In the genomic region with DNA sequence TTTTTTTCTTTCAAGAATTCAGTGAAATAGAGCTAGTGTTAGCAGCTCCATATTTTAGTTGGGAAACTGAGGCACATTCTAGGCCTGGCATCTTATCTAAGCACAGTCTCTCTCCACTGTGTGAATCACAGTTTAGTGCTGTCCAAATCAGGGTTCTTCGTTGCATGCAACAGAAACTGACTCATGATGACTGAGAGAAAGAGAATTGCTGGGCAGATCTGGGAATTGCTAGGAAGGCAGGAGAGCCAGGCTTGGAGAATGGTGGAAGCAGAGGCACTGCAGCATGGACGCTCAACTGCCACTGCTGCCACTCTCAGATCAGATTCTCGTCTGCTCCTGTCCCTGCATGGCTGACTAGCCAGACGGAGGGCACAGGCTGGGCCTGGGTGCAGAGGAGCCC, we compare ENCODE assay signal across 17 cellular contexts. TPM values are rescaled to one million over a fixed set of nuclear protein-coding genes. Genes with fewer than 3 reads are reported as not detected.
A peak's percentile ranks its signal among the peaks of the same experiment; 100 is the strongest.
DNase-seq lines count a peak whose midpoint lies in the region; ATAC-seq, FAIRE-seq and TF ChIP-seq lines count a peak whose summit lies in the region.
"Had no signal": no experiment of that assay in that cellular context is flagged by ENCODE, and none has a peak within 500 bp of the region (broad histone marks: within the 10 kb centered on the region; RNA-seq: fewer than 3 reads in every experiment).

No MANE protein-coding gene starts in this region.

- H2BK20ac ChIP-seq in H1 (ENCODE audit: low read length) = no peak overlapping the region

- H3K23ac ChIP-seq in H1 (ENCODE audit: insufficient read length) (no peak overlapping the region), mesenchymal stem cell (ENCODE audit: low read length in 2 of 2) (no peak overlapping the region)

- H3K18ac ChIP-seq in H1 (ENCODE audit: extremely low read depth, low read length) (no peak overlapping the region), mesenchymal stem cell (ENCODE audit: low read depth in 1 of 2, low read length in 2 of 2) (no peak overlapping the region)

- CTCF ChIA-PET in H1 (lab: Charles Lee; ENCODE audit: partially characterized antibody) = interaction anchor here (1.1 kb wide), 1 partner anchor 76 kb away, joined by 3 read pairs; no protein-coding TSS in a partner anchor

- FAIRE-seq in RCC 7860 (lab: Jason Lieb, UNC) (peak; percentile 58), H1 (lab: Jason Lieb, UNC) (no peak)

- H3K4ac ChIP-seq in H1 (replicated peaks; ENCODE audit: insufficient read length, low read depth, low read length) = no peak overlapping the region
- H3K4ac ChIP-seq in mesenchymal stem cell (ENCODE audit: low read depth in 1 of 2, low read length in 2 of 2) = no peak overlapping the region

- TF ChIP-seq POLR2A in H1 (IDR thresholded peaks at IDR 0.05; ENCODE audit: control extremely low read depth in 1 of 2, low read depth in 2 of 2, low read length in 2 of 2) (no peak), GM18505 (IDR thresholded peaks at IDR 0.05; ENCODE audit: borderline replicate concordance, extremely low read depth, insufficient read depth, insufficient read length) (no peak)

- TF ChIP-seq EP300 in H1 (IDR thresholded peaks at IDR 0.05; ENCODE audit: borderline replicate concordance in 1 of 2, low read depth in 2 of 2, low read length in 2 of 2) = no peak

- TF ChIP-seq RAD21 in H1 (IDR thresholded peaks at IDR 0.05 in 1 of 2, conservative IDR thresholded peaks at IDR 0.05 in 1 of 2; ENCODE audit: low read depth in 2 of 2, low read length in 2 of 2) = no peak

- no peaks in the 10 kb centered on the region; a peak in 1 of 7 replicates for H3K4me1 ChIP-seq in H1 (replicated peaks in 1 of 4; ENCODE audit: control insufficient read depth in 3 of 4, insufficient read depth in 4 of 4, low read length in 3 of 4)
- peaks cover 1% of the 10 kb centered on the region for H3K4me1 ChIP-seq in mesenchymal stem cell (ENCODE audit: control insufficient read depth, insufficient read depth, low read depth, low read length)
- H3K4me1 ChIP-seq: lower lobe of right lung, tibial nerve had no signal

- H2BK12ac ChIP-seq in H1 (ENCODE audit: low read depth, low read length) (no peak overlapping the region), mesenchymal stem cell (ENCODE audit: low read length in 2 of 2) (no peak overlapping the region)

- H3K4me2 ChIP-seq in H1 (ENCODE audit: insufficient read depth in 1 of 2, low read depth in 2 of 2, low read length in 2 of 2) = no peak overlapping the region
- no peak overlapping the region for H3K4me2 ChIP-seq in mesenchymal stem cell (ENCODE audit: low read length, poor library complexity, severe bottlenecking)

- H3K4me3 ChIP-seq in H1 (ENCODE audit: extremely low read depth in 1 of 4, insufficient read depth in 2 of 4, low read depth in 3 of 4, low read length in 4 of 4) (no peak overlapping the region), mesenchymal stem cell (ENCODE audit: insufficient read depth in 1 of 2, low read depth in 1 of 2, low read length in 2 of 2) (no peak overlapping the region)
- H3K4me3 ChIP-seq: lower lobe of right lung, tibial nerve had no signal

- H3K27me3 ChIP-seq in H1 (replicated peaks in 1 of 4; ENCODE audit: control insufficient read depth in 3 of 4, extremely low read depth in 1 of 4, insufficient read depth in 3 of 4, low read length in 3 of 4) (no peaks in the 10 kb centered on the region), mesenchymal stem cell (ENCODE audit: control insufficient read depth in 1 of 2, insufficient read depth in 1 of 2, low read length in 2 of 2) (no peaks in the 10 kb centered on the region)
- H3K27me3 ChIP-seq: tibial nerve had no signal

- H3K9me3 ChIP-seq in H1 (ENCODE audit: insufficient read depth in 2 of 2, low read depth in 1 of 2, low read length in 1 of 2) (no peaks in the 10 kb centered on the region), mesenchymal stem cell (ENCODE audit: control insufficient read depth, low read length) (no peaks in the 10 kb centered on the region)
- H3K9me3 ChIP-seq: lower lobe of right lung, tibial nerve had no signal

- H2AK5ac ChIP-seq in H1 (ENCODE audit: low read depth, low read length) = no peak overlapping the region
- no peak overlapping the region for H2AK5ac ChIP-seq in mesenchymal stem cell (ENCODE audit: low read length, severe bottlenecking)

- H4K8ac ChIP-seq in H1 (ENCODE audit: extremely low read depth, insufficient read depth, low read length) (no peak overlapping the region), mesenchymal stem cell (ENCODE audit: low read length) (no peak overlapping the region)

- DNase-seq in EH (ENCODE audit: low read depth) = peak; percentile 70
- DNase-seq in RCC 7860 (ENCODE audit: low spot score) = peak; percentile 64
- no peak for DNase-seq in H1 (ENCODE audit: low read depth in 1 of 2, low spot score in 2 of 2)
- DNase-seq in mesenchymal stem cell = peak; percentile 77
- no peak for DNase-seq in immature natural killer cell
- DNase-seq: activated naive CD4-positive, alpha-beta T cell treated with anti-CD3 and anti-CD28 coated beads, Interleukin-2, amount 50 U/mL, for 16 hours; cerebellar nuclear complex; DMS79 treated with DMSO at 0.1 percent for 48 hours; lower lobe of right lung; NCI-H1105 treated with DMSO at 0.1 percent for 48 hours; retina; stimulated activated CD4-positive, alpha-beta T cell treated with anti-CD3 and anti-CD28 coated beads, Interleukin-2, amount 100 ng/mL, for 24 hours had no signal

- H2BK15ac ChIP-seq in H1 (ENCODE audit: low read length) (no peak overlapping the region), mesenchymal stem cell (ENCODE audit: low read depth, poor library complexity, severe bottlenecking) (no peak overlapping the region)

- H4K91ac ChIP-seq in H1 (replicated peaks; ENCODE audit: insufficient read length, low read length) = no peak overlapping the region
- H4K91ac ChIP-seq in mesenchymal stem cell (ENCODE audit: low read length) = no peak overlapping the region

- no peak overlapping the region for H4K5ac ChIP-seq in H1 (ENCODE audit: insufficient read length, low read depth, low read length)

- H2AFZ ChIP-seq in H1 (ENCODE audit: low read length) = 0 out of 2 replicates have a peak overlapping the region, but pooled peaks have one; percentile 28
- H2AFZ ChIP-seq in mesenchymal stem cell (ENCODE audit: low read depth, low read length) = no peak overlapping the region

- H3K36me3 Mint-ChIP-seq in immature natural killer cell = no peaks in the 10 kb centered on the region

- no peaks in the 10 kb centered on the region; a peak in 1 of 8 replicates for H3K36me3 ChIP-seq in H1 (ENCODE audit: control insufficient read depth in 2 of 4, insufficient read depth in 4 of 4, low read length in 3 of 4)
- no peaks in the 10 kb centered on the region for H3K36me3 ChIP-seq in mesenchymal stem cell (ENCODE audit: control insufficient read depth in 1 of 2, insufficient read depth in 2 of 2, low read depth in 1 of 2, low read length in 2 of 2)
- H3K36me3 ChIP-seq: lower lobe of right lung, tibial nerve had no signal

- POLR2A ChIA-PET in H1 (lab: Charles Lee; ENCODE audit: partially characterized antibody) = no interaction called here

- H3K9ac ChIP-seq in H1 (replicated peaks in 1 of 4; ENCODE audit: extremely low read depth in 1 of 4, low read depth in 3 of 4, low read length in 3 of 4) (no peak overlapping the region), mesenchymal stem cell (ENCODE audit: low read length) (no peak overlapping the region)

- H3K4me1 Mint-ChIP-seq in immature natural killer cell = no peaks in the 10 kb centered on the region
- H3K4me1 Mint-ChIP-seq: nephron had no signal

- H3K27ac Mint-ChIP-seq in immature natural killer cell = no peak overlapping the region
- H3K27ac Mint-ChIP-seq: nephron had no signal

- no peaks in the 10 kb centered on the region for H3K79me2 ChIP-seq in H1 (ENCODE audit: control insufficient read depth in 1 of 2, insufficient read depth in 2 of 2, low read length in 2 of 2)

- ATAC-seq in HG03045 (IDR thresholded peaks at IDR 0.05; ENCODE audit: unreplicated experiment) = no peak
- ATAC-seq in GM18858 (IDR thresholded peaks at IDR 0.05; ENCODE audit: unreplicated experiment) = no peak
- no peak for ATAC-seq in GM18505 (IDR thresholded peaks at IDR 0.05; ENCODE audit: unreplicated experiment)
- ATAC-seq: lower lobe of right lung had no signal

- H3K23me2 ChIP-seq in H1 (ENCODE audit: low read depth, low read length) = no peaks in the 10 kb centered on the region

- H3K4me3 Mint-ChIP-seq in immature natural killer cell = no peak overlapping the region
- H3K4me3 Mint-ChIP-seq: nephron had no signal

- H3K14ac ChIP-seq in H1 (ENCODE audit: insufficient read length) = no peak overlapping the region
- H3K14ac ChIP-seq in mesenchymal stem cell (ENCODE audit: low read length in 2 of 2) = no peak overlapping the region

- no peak overlapping the region for H3K27ac ChIP-seq in H1 (ENCODE audit: low read depth, low read length)
- no peak overlapping the region for H3K27ac ChIP-seq in mesenchymal stem cell (ENCODE audit: low read length, poor library complexity, severe bottlenecking)
- H3K27ac ChIP-seq: lower lobe of right lung, tibial nerve had no signal

- no peak overlapping the region for H2BK120ac ChIP-seq in H1 (replicated peaks; ENCODE audit: low read depth, low read length)
- H2BK120ac ChIP-seq in mesenchymal stem cell (ENCODE audit: low read depth, low read length) = no peak overlapping the region

- no peak for TF ChIP-seq CTCF in H1 (IDR thresholded peaks at IDR 0.05; ENCODE audit: control extremely low read depth in 1 of 3, insufficient read depth in 1 of 3, low read depth in 1 of 3, low read length in 3 of 3)

- peaks cover 0 to 7% (median 2%) of the 10 kb centered on the region in 3 donors for H3K27me3 Mint-ChIP-seq in immature natural killer cell (ENCODE audit: low read depth in 3 of 3)

- H3K79me1 ChIP-seq in H1 (ENCODE audit: low read depth, low read length) (no peaks in the 10 kb centered on the region), mesenchymal stem cell (replicated peaks; ENCODE audit: low read length, poor library complexity, severe bottlenecking) (no peaks in the 10 kb centered on the region)

- H2BK5ac ChIP-seq in H1 (ENCODE audit: low read depth, low read length) (no peak overlapping the region), mesenchymal stem cell (ENCODE audit: low read depth, low read length, poor library complexity, severe bottlenecking) (no peak overlapping the region)

- H4K20me1 ChIP-seq in H1 (replicated peaks in 1 of 2; ENCODE audit: control insufficient read depth in 1 of 2, insufficient read depth in 2 of 2, low read length in 2 of 2) = no peaks in the 10 kb centered on the region

- H3K9me3 Mint-ChIP-seq in immature natural killer cell = no peaks in the 10 kb centered on the region

- H3K56ac ChIP-seq in H1 (replicated peaks; ENCODE audit: insufficient read length, low read depth, low read length) = no peak overlapping the region

- whole genome bisulfite sequencing in H1 (ENCODE audit: extremely low coverage in 1 of 2, insufficient coverage in 1 of 2, insufficient read length in 1 of 2, insufficient replicate concordance in 2 of 2, low coverage in 1 of 2, low lambda C conversion rate in 2 of 2, missing lambda C conversion rate in 1 of 2), 2 experiments = 86% methylated on average over 4 of the region's 4 CpGs; no CpG with 5 or more reads in 1 of the 2 experiments
- 73% methylated on average over 4 of the region's 4 CpGs for WGBS in mesenchymal stem cell

RNA-seq across cellular contexts. Expression of gene CHST2, which starts 40.7 kb away (rescaled TPM):
- total RNA-seq in H1 (2021; fragmentation: NEBNext Ultra II Directional; extraction: Animal tissue kit (Norgen Biotek cat#: 25700)) = 15.1 and 15.5 TPM in 2 replicates
- 3.2 and 5.1 TPM in 2 replicates for polyA plus RNA-seq in H1 (2011; rRNA removed)
- polyA plus RNA-seq in H1 (2011; cell fraction: cytosol; rRNA removed) = 5.2 TPM
- 7.2 TPM for polyA plus RNA-seq in H1 (2011; cell fraction: nucleus; rRNA removed)
- polyA plus RNA-seq in H1 (2012, experiment 1 of 2) = 6.4 to 8.8 TPM (median 8.0 TPM) in 4 replicates
- 10.4 TPM for polyA plus RNA-seq in H1 (2012, experiment 2 of 2)
- polyA plus RNA-seq in H1 (2013, experiment 1 of 2) = 11.4 TPM
- 11.5 TPM for polyA plus RNA-seq in H1 (2013, experiment 2 of 2)
- 1.9 and 2.0 TPM in 2 replicates for polyA minus RNA-seq in H1 (2011; rRNA and poly(A)+ RNA removed)
- polyA minus RNA-seq in H1 (2011; cell fraction: cytosol; rRNA and poly(A)+ RNA removed) = 4.0 TPM
- polyA minus RNA-seq in H1 (2011; cell fraction: nucleus; rRNA and poly(A)+ RNA removed) = 6.6 TPM
- 42.8 TPM for polyA plus RNA-seq in mesenchymal stem cell (2013, experiment 1 of 2)
- 43.5 TPM for polyA plus RNA-seq in mesenchymal stem cell (2013, experiment 2 of 2)
- polyA plus RNA-seq in immature natural killer cell = 100 to 1,000 TPM; 105 to 117 (median 116) TPM

Comparison
In these comparisons a context has a peak if more than half of its experiments do, and no peak if none do; other contexts are left out.
1. DNase-seq: peak in EH (single experiment), RCC 7860 (single experiment) and mesenchymal stem cell (single experiment); none in H1 (0 of 2) and immature natural killer cell (0 of 3).
2. RNA of gene CHST2, which starts 40.7 kb away (polyA plus RNA-seq): 105 to 117 TPM in immature natural killer cell; 3.2 to 11.5 TPM in H1; every median in the first group is over 4 times any median in the second.